Comparison of ENCODE assay signal across 28 cellular contexts in the genomic region with DNA sequence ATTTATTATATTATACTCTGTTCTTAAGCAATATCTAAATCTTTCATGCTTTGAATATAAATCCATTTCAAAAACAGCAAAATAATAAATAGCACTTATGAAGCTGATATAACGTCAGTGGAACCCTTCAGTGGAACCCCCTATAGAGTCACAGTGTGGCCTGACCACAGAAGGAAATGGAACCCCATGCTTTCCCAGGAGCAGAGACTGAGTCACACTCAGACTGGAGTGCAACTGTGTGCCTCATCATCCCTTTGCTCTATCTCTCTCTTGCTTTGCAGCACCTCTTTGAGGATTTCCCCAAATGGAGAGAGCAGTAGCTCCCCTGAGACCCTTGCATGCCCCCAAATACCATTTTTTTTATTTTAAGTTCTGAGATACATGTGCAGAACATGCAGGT. TPM values are rescaled to one million over a fixed set of nuclear protein-coding genes. Genes with fewer than 3 reads are reported as not detected.
DNase-seq lines count a peak whose midpoint lies in the region; ATAC-seq and TF ChIP-seq lines count a peak whose summit lies in the region.
"Had no signal": no experiment of that assay in that cellular context is flagged by ENCODE, and none has a peak within 500 bp of the region (broad histone marks: within the 10 kb centered on the region; RNA-seq: fewer than 3 reads in every experiment).

No MANE protein-coding gene starts in this region.

- in situ Hi-C loops in astrocyte of the cerebellum (cut with HindIII; ENCODE audit: low sequenced_read_pairs), result no loop called here

- no peaks in the 10 kb centered on the region for H3K9me3 Mint-ChIP-seq in mesothelial cell of epicardium
- H3K9me3 Mint-ChIP-seq: H9, HFFc6 had no signal

- TF ChIP-seq CTCF in astrocyte of the cerebellum (IDR thresholded peaks at IDR 0.05; ENCODE audit: low read depth, low read length, missing control alignments) (no peak), mesothelial cell of epicardium (IDR thresholded peaks at IDR 0.05; ENCODE audit: unreplicated experiment) (no peak)

- ATAC-seq in GM18861 (IDR thresholded peaks at IDR 0.05; ENCODE audit: unreplicated experiment), result no peak
- ATAC-seq: PC-3, Right ventricle myocardium inferior, SK-N-SH treated with all-trans-retinoic acid at 6 μM for 48 hours had no signal

- peak; percentile 54 for DNase-seq in Daoy (ENCODE audit: low read depth)
- peak; percentile 74 for DNase-seq in HT1080 (ENCODE audit: low read depth)
- DNase-seq in astrocyte of the cerebellum (ENCODE audit: low read depth), result peak; percentile 29
- DNase-seq in glomerular visceral epithelial cell (ENCODE audit: extremely low spot score), result peak; percentile 11
- no peak for DNase-seq in NCI-H748 (lab: John Stamatoyannopoulos, UW; ENCODE audit: unreplicated experiment)
- no peak for DNase-seq in mesothelial cell of epicardium (ENCODE audit: low spot score in 2 of 2, unreplicated experiment in 2 of 2)
- DNase-seq in KG1 (lab: John Stamatoyannopoulos, UW), result no peak
- DNase-seq: CD4-positive, CD25-positive, alpha-beta regulatory T cell; DMS153; DND-41; H9; HFFc6; IMR-90; NCI-H1092 treated with DMSO at 0.1 percent for 48 hours; NCI-H1436 treated with DMSO at 0.1 percent for 48 hours; NCI-H187 treated with DMSO at 0.1 percent for 48 hours; NCI-H2171 treated with DMSO at 0.1 percent for 48 hours; NCI-H524 treated with DMSO at 0.1 percent for 48 hours; NCI-H82; NK-92 treated with Interleukin-12 subunit alpha and Interleukin-12 subunit beta, amount 100 ng/mL, for 24 hours; PC-3; SJCRH30 had no signal

- no peak overlapping the region for H3K27ac Mint-ChIP-seq in mesothelial cell of epicardium
- H3K27ac Mint-ChIP-seq: CD4-positive, CD25-positive, alpha-beta regulatory T cell; H9; HFFc6 had no signal

- H3K36me3 Mint-ChIP-seq in mesothelial cell of epicardium, result no peaks in the 10 kb centered on the region
- H3K36me3 Mint-ChIP-seq: CD4-positive, CD25-positive, alpha-beta regulatory T cell had no signal

- no peak overlapping the region for H3K4me3 Mint-ChIP-seq in mesothelial cell of epicardium
- H3K4me3 Mint-ChIP-seq: CD4-positive, CD25-positive, alpha-beta regulatory T cell; H9; HFFc6 had no signal

- H3K4me3 ChIP-seq in astrocyte of the cerebellum (ENCODE audit: low read depth, low read length), result no peak overlapping the region
- H3K4me3 ChIP-seq: SJCRH30 had no signal

- H3K4me1 Mint-ChIP-seq in mesothelial cell of epicardium, result peaks cover 4% of the 10 kb centered on the region
- H3K4me1 Mint-ChIP-seq: CD4-positive, CD25-positive, alpha-beta regulatory T cell had no signal

- H3K27me3 Mint-ChIP-seq in mesothelial cell of epicardium (ENCODE audit: low read depth), result no peaks in the 10 kb centered on the region
- H3K27me3 Mint-ChIP-seq: CD4-positive, CD25-positive, alpha-beta regulatory T cell had no signal

RNA-seq across cellular contexts. Expression of gene NXPH2, which starts 13.1 kb away (rescaled TPM):
- 1.4 and 5.6 TPM in 2 replicates for total RNA-seq in Daoy (2014; rRNA removed; shearing (Covaris generic))
- total RNA-seq in HT1080 (2014; rRNA removed; shearing (Covaris generic)), result 0.14 TPM in 1 of 2 replicates, not detected in the other
- polyA plus RNA-seq in HT1080 (2015; cell fraction: cytosol; rRNA removed), result not detected in 2 replicates
- polyA plus RNA-seq in HT1080 (2015; cell fraction: nucleus; rRNA removed), result not detected in 2 replicates
- 4.6 to 6.1 TPM (median 4.8 TPM) in 3 replicates for total RNA-seq in mesothelial cell of epicardium
- total RNA-seq: CD4-positive, CD25-positive, alpha-beta regulatory T cell; G401; HFFc6; IMR-90; PC-3; Right ventricle myocardium inferior; RPMI7951; SJCRH30 had no signal
- polyA plus RNA-seq: BJ; CD4-positive, CD25-positive, alpha-beta regulatory T cell; IMR-90 had no signal

Comparison
In these comparisons a context has a peak if more than half of its experiments do, and no peak if none do; other contexts are left out.
1. DNase-seq: peak in Daoy (single experiment), HT1080 (single experiment), astrocyte of the cerebellum (single experiment) and glomerular visceral epithelial cell (single experiment); none in NCI-H748 (single experiment), mesothelial cell of epicardium (0 of 2) and KG1 (single experiment).